Comparison of ENCODE assay signal across 20 cellular contexts in genomic region chr9:83012160-83012559, GRCh38. TPM values are rescaled to one million over a fixed set of nuclear protein-coding genes. Genes with fewer than 3 reads are reported as not detected.
"Had no signal": no experiment of that assay in that cellular context is flagged by ENCODE, and none has a peak within 500 bp of the region (broad histone marks: within the 10 kb centered on the region; RNA-seq: fewer than 3 reads in every experiment).

No MANE protein-coding gene starts in this region.

- H3K27me3 Mint-ChIP-seq: effector memory CD8-positive, alpha-beta T cell had no signal

- H3K4me3 Mint-ChIP-seq: activated CD4-positive, alpha-beta T cell treated with anti-CD3 and anti-CD28 coated beads, Interleukin-2, amount 10 ng/mL, durations not matched to agents 24 days and 14 days; activated T-helper 1 cell treated with anti-CD3 and anti-CD28 coated beads, Interleukin-12 subunit alpha, Interleukin-12 subunit beta, Interleukin-2, Interleukin-4 antibody, amounts not matched to agents 30 ng/mL and 10 ng/mL and 1 ng/mL, durations not matched to agents 14 hours and 24 hours and 36 hours; effector memory CD8-positive, alpha-beta T cell; naive B cell; neural progenitor cell had no signal

- H2AFZ ChIP-seq: neural progenitor cell had no signal

- H3K27ac Mint-ChIP-seq: activated CD4-positive, alpha-beta T cell treated with anti-CD3 and anti-CD28 coated beads, Interleukin-2, amount 10 ng/mL, durations not matched to agents 24 days and 14 days; activated T-helper 1 cell treated with anti-CD3 and anti-CD28 coated beads, Interleukin-12 subunit alpha, Interleukin-12 subunit beta, Interleukin-2, Interleukin-4 antibody, amounts not matched to agents 30 ng/mL and 10 ng/mL and 1 ng/mL, durations not matched to agents 14 hours and 24 hours and 36 hours; effector memory CD8-positive, alpha-beta T cell; naive B cell; neural progenitor cell had no signal

- H3K9me3 Mint-ChIP-seq: activated CD4-positive, alpha-beta T cell treated with anti-CD3 and anti-CD28 coated beads, Interleukin-2, amount 10 ng/mL, durations not matched to agents 24 days and 14 days; activated T-helper 1 cell treated with anti-CD3 and anti-CD28 coated beads, Interleukin-12 subunit alpha, Interleukin-12 subunit beta, Interleukin-2, Interleukin-4 antibody, amounts not matched to agents 30 ng/mL and 10 ng/mL and 1 ng/mL, durations not matched to agents 14 hours and 24 hours and 36 hours; neural progenitor cell had no signal

- H3K9me3 ChIP-seq: breast epithelium, ovary, sigmoid colon, stomach, testis had no signal

- H3K9ac ChIP-seq: neural progenitor cell had no signal

- ATAC-seq: effector memory CD8-positive, alpha-beta T cell; foreskin keratinocyte had no signal

- H3K4me1 Mint-ChIP-seq: neural progenitor cell had no signal

- DNase-seq: activated CD4-positive, alpha-beta T cell treated with anti-CD3 and anti-CD28 coated beads, Interleukin-2, amount 10 ng/mL, durations not matched to agents 24 days and 14 days; activated CD4-positive, CD25-positive, alpha-beta regulatory T cell; activated CD8-positive, alpha-beta memory T cell treated with anti-CD3 and anti-CD28 coated beads for 24 hours; anterior cingulate cortex; cerebellar nuclear complex; dermis blood vessel endothelial cell; effector memory CD8-positive, alpha-beta T cell; foreskin keratinocyte; glutamatergic neuron; left cardiac atrium; naive B cell; ovary; sigmoid colon; stimulated activated CD4-positive, alpha-beta T cell treated with anti-CD3 and anti-CD28 coated beads, Interleukin-1b, Interleukin-23, amount 100 ng/mL, for 48 hours; stomach; T-helper 1 cell; testis had no signal

- H3K4me3 ChIP-seq: breast epithelium, neural progenitor cell, ovary, sigmoid colon, stomach, testis had no signal

- H3K4me2 ChIP-seq: neural progenitor cell had no signal

- H3K4me1 ChIP-seq: breast epithelium, neural progenitor cell, testis had no signal

- H3K27me3 ChIP-seq: breast epithelium, foreskin keratinocyte, neural progenitor cell, ovary, sigmoid colon, stomach, testis had no signal

- H3K36me3 Mint-ChIP-seq: naive B cell, neural progenitor cell had no signal

- H3K36me3 ChIP-seq: breast epithelium, neural progenitor cell, ovary, sigmoid colon had no signal

- H3K27ac ChIP-seq: breast epithelium, foreskin keratinocyte, neural progenitor cell, ovary, sigmoid colon, testis had no signal

RNA-seq across cellular contexts. Expression of gene RASEF, which starts 50.8 kb away (rescaled TPM):
- total RNA-seq: activated CD4-positive, alpha-beta T cell treated with anti-CD3 and anti-CD28 coated beads, Interleukin-2, amount 10 ng/mL, durations not matched to agents 24 days and 14 days; activated T-helper 1 cell treated with anti-CD3 and anti-CD28 coated beads, Interleukin-12 subunit alpha, Interleukin-12 subunit beta, Interleukin-2, Interleukin-4 antibody, amounts not matched to agents 30 ng/mL and 10 ng/mL and 1 ng/mL, durations not matched to agents 14 hours and 24 hours and 36 hours had no signal
